In genomic region chr10:12649017-12649586, GRCh38 we compare ENCODE assay signal across 24 cellular contexts.
"Had no signal": no experiment of that assay in that cellular context is flagged by ENCODE, and none has a peak within 500 bp of the region (broad histone marks: within the 10 kb centered on the region; RNA-seq: fewer than 3 reads in every experiment).

No MANE protein-coding gene starts in this region.

- H3K36me3 ChIP-seq: gastrocnemius medialis, ovary, transverse colon had no signal

- H3K27ac ChIP-seq: coronary artery, gastrocnemius medialis, hepatocyte, ovary, psoas muscle, spleen, testis, transverse colon had no signal

- H3K9me3 Mint-ChIP-seq: activated CD4-positive, alpha-beta memory T cell treated with anti-CD3 and anti-CD28 coated beads, Interleukin-2, amount 10 ng/mL, durations not matched to agents 7 days and 5 days; effector memory CD8-positive, alpha-beta T cell had no signal

- H3K4me3 ChIP-seq: coronary artery, gastrocnemius medialis, hepatocyte, ovary, psoas muscle, spleen, testis, transverse colon had no signal

- DNase-seq: activated CD4-positive, alpha-beta memory T cell treated with anti-CD3 and anti-CD28 coated beads, Interleukin-2, amount 10 ng/mL, durations not matched to agents 7 days and 5 days; activated CD4-positive, alpha-beta T cell treated with anti-CD3 and anti-CD28 coated beads for 1 hour; activated CD4-positive, alpha-beta T cell treated with anti-CD3 and anti-CD28 coated beads, Interleukin-2, amount 10 ng/mL, durations not matched to agents 7 days and 5 days; activated CD8-positive, alpha-beta memory T cell treated with anti-CD3 and anti-CD28 coated beads, Interleukin-2, amount 50 U/mL, for 48 hours; activated gamma-delta T cell treated with Interleukin-2 at 50 U/mL for 16 hours; activated naive CD4-positive, alpha-beta T cell treated with anti-CD3 and anti-CD28 coated beads, Interleukin-2, amount 50 U/mL, for 16 hours; activated T-cell treated with anti-CD3 and anti-CD28 coated beads, Interleukin-2, amount 50 U/mL, for 24 hours; effector memory CD8-positive, alpha-beta T cell; erythroblast; gastrocnemius medialis; glutamatergic neuron; islet precursor cell; naive B cell; ovary; psoas muscle; spleen; stimulated activated CD4-positive, alpha-beta T cell treated with anti-CD3 and anti-CD28 coated beads, Interleukin-4, amount 100 ng/mL, for 1 hour; stimulated activated naive CD8-positive, alpha-beta T cell treated with anti-CD3 and anti-CD28 coated beads, Interleukin-15, Interleukin-2, amounts not matched to agents 100 U/mL and 50 U/mL, for 24 hours; T-helper 2 cell; testis; transverse colon had no signal

- H3K4me3 Mint-ChIP-seq: activated CD4-positive, alpha-beta memory T cell treated with anti-CD3 and anti-CD28 coated beads, Interleukin-2, amount 10 ng/mL, durations not matched to agents 7 days and 5 days; activated CD4-positive, alpha-beta T cell treated with anti-CD3 and anti-CD28 coated beads, Interleukin-2, amount 10 ng/mL, durations not matched to agents 7 days and 5 days; activated T-cell treated with anti-CD3 and anti-CD28 coated beads, Interleukin-2, amount 50 U/mL, for 24 hours; effector memory CD8-positive, alpha-beta T cell; naive B cell; WTC11 had no signal

- H3K27me3 Mint-ChIP-seq: activated CD4-positive, alpha-beta memory T cell treated with anti-CD3 and anti-CD28 coated beads, Interleukin-2, amount 10 ng/mL, durations not matched to agents 7 days and 5 days; activated CD4-positive, alpha-beta T cell treated with anti-CD3 and anti-CD28 coated beads, Interleukin-2, amount 10 ng/mL, durations not matched to agents 7 days and 5 days; activated T-cell treated with anti-CD3 and anti-CD28 coated beads, Interleukin-2, amount 50 U/mL, for 24 hours; effector memory CD8-positive, alpha-beta T cell; naive B cell had no signal

- H2AFZ ChIP-seq: hepatocyte had no signal

- H3K27me3 ChIP-seq: gastrocnemius medialis, hepatocyte, ovary, spleen, testis, transverse colon had no signal

- H3K9me3 ChIP-seq: gastrocnemius medialis, ovary, psoas muscle, testis, transverse colon had no signal

- H3K27ac Mint-ChIP-seq: activated CD4-positive, alpha-beta memory T cell treated with anti-CD3 and anti-CD28 coated beads, Interleukin-2, amount 10 ng/mL, durations not matched to agents 7 days and 5 days; activated CD4-positive, alpha-beta T cell treated with anti-CD3 and anti-CD28 coated beads, Interleukin-2, amount 10 ng/mL, durations not matched to agents 7 days and 5 days; activated T-cell treated with anti-CD3 and anti-CD28 coated beads, Interleukin-2, amount 50 U/mL, for 24 hours; effector memory CD8-positive, alpha-beta T cell; WTC11 had no signal

- ATAC-seq: effector memory CD8-positive, alpha-beta T cell; gastrocnemius medialis; psoas muscle; stimulated activated naive CD8-positive, alpha-beta T cell treated with anti-CD3 and anti-CD28 coated beads, Interleukin-15, Interleukin-2, amounts not matched to agents 100 U/mL and 50 U/mL, for 24 hours; WTC11 had no signal

- H3K36me3 Mint-ChIP-seq: WTC11 had no signal

- H3K4me1 ChIP-seq: gastrocnemius medialis, psoas muscle, spleen, testis, transverse colon had no signal

- H3K4me1 Mint-ChIP-seq: WTC11 had no signal

- H3K79me2 ChIP-seq: hepatocyte had no signal

- H3K4me2 ChIP-seq: hepatocyte had no signal
